In the genomic region with DNA sequence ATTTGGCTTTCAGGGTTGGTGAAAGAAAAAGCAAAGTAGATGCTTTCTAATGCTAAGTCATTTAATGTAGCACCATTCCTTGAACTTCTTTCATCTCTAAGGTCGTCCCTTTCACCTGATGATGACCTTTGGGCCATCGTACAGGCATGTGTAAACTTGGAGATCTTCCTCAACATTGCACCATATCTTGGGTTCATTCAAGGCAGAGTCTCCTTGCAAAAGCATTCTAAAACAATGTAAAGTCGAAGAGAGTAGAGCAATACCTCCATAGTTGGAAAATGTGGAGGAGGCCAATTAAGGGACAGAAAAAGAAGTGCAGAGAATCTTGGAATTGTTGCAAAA, we compare ENCODE assay signal across 8 cellular contexts. TPM values are rescaled to one million over a fixed set of nuclear protein-coding genes. Genes with fewer than 3 reads are reported as not detected.
DNase-seq lines count a peak whose midpoint lies in the region; ATAC-seq, FAIRE-seq and TF ChIP-seq lines count a peak whose summit lies in the region.

No MANE protein-coding gene starts in this region.

- H3K27me3 ChIP-seq in SK-N-SH (ENCODE audit: insufficient read depth) (no peaks in the 10 kb centered on the region), adipocyte (replicated peaks; ENCODE audit: control insufficient read depth, insufficient read depth, low read length) (no peaks in the 10 kb centered on the region)

- peak overlapping the region; percentile 91 for H3K4me2 ChIP-seq in SK-N-SH

- H3K4me3 ChIP-seq in SK-N-SH (ENCODE audit: low read depth in 2 of 2, low read length in 1 of 2) (peak overlapping the region; percentile 73 to 78), adipocyte (ENCODE audit: low read length) (peak overlapping the region; percentile 93), kidney (ENCODE audit: low read length in 2 of 2) (peak overlapping the region; percentile 97)

- 6% methylated on average over 3 of the region's 3 CpGs for WGBS in SK-N-SH (ENCODE audit: low lambda C conversion rate)

- no peak for FAIRE-seq in kidney (lab: Jason Lieb, UNC)

- TF ChIP-seq RAD21 in SK-N-SH (IDR thresholded peaks at IDR 0.05; ENCODE audit: low read length): no peak

- H3F3A ChIP-seq in SK-N-SH (replicated peaks; ENCODE audit: insufficient read depth): peaks cover 44% of the 10 kb centered on the region

- H3K79me2 ChIP-seq in SK-N-SH (ENCODE audit: insufficient read depth): peaks cover 21% of the 10 kb centered on the region

- in situ Hi-C loops in GM13977 (cut with MboI; ENCODE audit: low pct_unique_long_range_greater_than_20kb, low sequenced_read_pairs, unreplicated experiment): loop anchor here (10.0 kb wide), 2 partner anchors 100 to 250 kb away; partner anchors contain the start of gene ATP13A3

- no peaks in the 10 kb centered on the region for H4K20me1 ChIP-seq in SK-N-SH (ENCODE audit: insufficient read depth)

- no peak overlapping the region for H2AFZ ChIP-seq in SK-N-SH (ENCODE audit: low read depth)

- H3K36me3 ChIP-seq in SK-N-SH (replicated peaks in 1 of 2; ENCODE audit: control insufficient read depth in 1 of 2, insufficient read depth in 2 of 2, low read length in 1 of 2) (peaks cover 0 to 14% of the 10 kb centered on the region in 2 experiments), adipocyte (ENCODE audit: control insufficient read depth, insufficient read depth, low read length, severe bottlenecking) (peaks cover 3% of the 10 kb centered on the region), kidney (ENCODE audit: control insufficient read depth in 1 of 2, insufficient read depth in 2 of 2, low read length in 2 of 2) (no peaks in the 10 kb centered on the region)

- POLR2A ChIA-PET in SK-N-SH (lab: Yijun Ruan, JAX): interaction anchor here (0.8 to 1.3 kb wide), 2 partner anchors 10 to 14 kb away, joined by 3 to 4 read pairs; no protein-coding TSS in a partner anchor

- DNase-seq in SK-N-SH: no peak
- no peak for DNase-seq in adipocyte (ENCODE audit: low read depth)
- DNase-seq in kidney: no peak
- DNase-seq in substantia nigra (lab: John Stamatoyannopoulos, UW): no peak
- DNase-seq in GM13977 (ENCODE audit: low spot score): no peak
- DNase-seq in NCI-H2107 treated with DMSO at 0.1 percent for 48 hours (lab: John Stamatoyannopoulos, UW; ENCODE audit: unreplicated experiment): no peak

- H3K9ac ChIP-seq in SK-N-SH (peak overlapping the region; percentile 90), adipocyte (ENCODE audit: low read length) (peak overlapping the region; percentile 96), kidney (ENCODE audit: low read length in 2 of 2) (peak overlapping the region; percentile 91 to 96)

- CTCF ChIA-PET in SK-N-SH (lab: Yijun Ruan, JAX): interaction anchor here (0.6 to 1.1 kb wide), 2 partner anchors 10 to 938 kb away, joined by 4 read pairs; no protein-coding TSS in a partner anchor

- H3K9me3 ChIP-seq in SK-N-SH (no peaks in the 10 kb centered on the region), adipocyte (ENCODE audit: control insufficient read depth, low read length) (no peaks in the 10 kb centered on the region), kidney (ENCODE audit: control insufficient read depth in 1 of 2, low read length in 2 of 2) (no peaks in the 10 kb centered on the region)

- no peak for ATAC-seq in SK-N-SH treated with all-trans-retinoic acid at 6 μM for 48 hours
- ATAC-seq in GM21367 (IDR thresholded peaks at IDR 0.05; ENCODE audit: unreplicated experiment): no peak

- TF ChIP-seq CTCF in SK-N-SH (IDR thresholded peaks at IDR 0.05): no peak
- TF ChIP-seq CTCF in kidney (IDR thresholded peaks at IDR 0.05; ENCODE audit: borderline replicate concordance, extremely low read depth, insufficient read depth): no peak
- TF ChIP-seq CTCF in GM13977 (IDR thresholded peaks at IDR 0.05; ENCODE audit: extremely low read depth, insufficient read depth, missing control alignments): no peak

- H3K27ac ChIP-seq in SK-N-SH (ENCODE audit: low read depth in 2 of 2, low read length in 1 of 2) (peak overlapping the region; percentile 67 to 91; a peak in 3 of 4 replicates), kidney (ENCODE audit: low read depth in 2 of 2, low read length in 2 of 2) (peak overlapping the region; percentile 88 to 94), substantia nigra (ENCODE audit: low read depth, low read length, poor library complexity, severe bottlenecking) (peak overlapping the region; percentile 93)

- intact Hi-C loops in kidney (cut with DNase I): no loop called here

- peaks cover 6 to 10% of the 10 kb centered on the region in 2 experiments; a peak in 3 of 4 replicates for H3K4me1 ChIP-seq in SK-N-SH (ENCODE audit: control insufficient read depth in 1 of 2, insufficient read depth in 2 of 2, low read depth in 1 of 2, low read length in 1 of 2)
- peaks cover 24% of the 10 kb centered on the region for H3K4me1 ChIP-seq in adipocyte (ENCODE audit: control insufficient read depth, insufficient read depth, low read length)
- peaks cover 0 to 5% of the 10 kb centered on the region in 2 donors for H3K4me1 ChIP-seq in kidney (ENCODE audit: control insufficient read depth in 1 of 2, insufficient read depth in 1 of 2, low read depth in 1 of 2, low read length in 2 of 2)

- no peak for TF ChIP-seq EP300 in SK-N-SH (IDR thresholded peaks at IDR 0.05; ENCODE audit: borderline replicate concordance in 1 of 2, low read depth in 1 of 2, low read length in 1 of 2)

- no peaks in the 10 kb centered on the region for H3K9me2 ChIP-seq in SK-N-SH

TF ChIP-seq in SK-N-SH, 30 proteins besides CTCF, POLR2A, EP300 and RAD21 (continues in another document):
- TF ChIP-seq MAX (IDR thresholded peaks at IDR 0.05; ENCODE audit: low read depth) (no peak), SIN3A (IDR thresholded peaks at IDR 0.05; ENCODE audit: borderline replicate concordance, low read depth, low read length) (no peak), GABPA (IDR thresholded peaks at IDR 0.05; ENCODE audit: low read depth) (no peak), YY1 (IDR thresholded peaks at IDR 0.05; ENCODE audit: low read depth) (no peak), TAF1 (IDR thresholded peaks at IDR 0.05; ENCODE audit: borderline replicate concordance, low read depth, low read length) (no peak), MEF2A (IDR thresholded peaks at IDR 0.05; ENCODE audit: borderline replicate concordance, low read depth) (no peak), NFIC (IDR thresholded peaks at IDR 0.05; ENCODE audit: borderline replicate concordance) (no peak)
- TF ChIP-seq, protein P1, sequence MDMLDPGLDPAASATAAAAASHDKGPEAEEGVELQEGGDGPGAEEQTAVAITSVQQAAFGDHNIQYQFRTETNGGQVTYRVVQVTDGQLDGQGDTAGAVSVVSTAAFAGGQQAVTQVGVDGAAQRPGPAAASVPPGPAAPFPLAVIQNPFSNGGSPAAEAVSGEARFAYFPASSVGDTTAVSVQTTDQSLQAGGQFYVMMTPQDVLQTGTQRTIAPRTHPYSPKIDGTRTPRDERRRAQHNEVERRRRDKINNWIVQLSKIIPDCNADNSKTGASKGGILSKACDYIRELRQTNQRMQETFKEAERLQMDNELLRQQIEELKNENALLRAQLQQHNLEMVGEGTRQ (IDR thresholded peaks at IDR 0.05; ENCODE audit: borderline replicate concordance, low read depth, low read length): no peak

TF ChIP-seq in SK-N-SH treated with all-trans-retinoic acid at 6 μM for 48 hours, 23 proteins besides CTCF, POLR2A, EP300 and RAD21 (continues in another document):
- TF ChIP-seq ESRRG (CRISPR knock-in tag; IDR thresholded peaks at IDR 0.05): no peak
- TF ChIP-seq BACH2 (CRISPR knock-in tag; IDR thresholded peaks at IDR 0.05; ENCODE audit: borderline replicate concordance): no peak
- no peak for TF ChIP-seq ZFP30 (CRISPR knock-in tag; IDR thresholded peaks at IDR 0.05)
- TF ChIP-seq TSHZ2 (CRISPR knock-in tag; IDR thresholded peaks at IDR 0.05): no peak
- no peak for TF ChIP-seq ISL1 (CRISPR knock-in tag; IDR thresholded peaks at IDR 0.05)
- TF ChIP-seq PPARA (CRISPR knock-in tag; IDR thresholded peaks at IDR 0.05; ENCODE audit: borderline replicate concordance): no peak
- TF ChIP-seq ZFP3 (CRISPR knock-in tag; IDR thresholded peaks at IDR 0.05): no peak
- no peak for TF ChIP-seq CSRNP3 (CRISPR knock-in tag; IDR thresholded peaks at IDR 0.05)

RNA-seq across cellular contexts. Expression of gene TMEM44, which starts 48.8 kb away (rescaled TPM):
- polyA plus RNA-seq in SK-N-SH (2012; rRNA removed) (22.6 and 26.1 TPM in 2 replicates), kidney (ENCODE audit: insufficient read depth, low read depth, low replicate concordance) (7.0 TPM)
- polyA plus RNA-seq in SK-N-SH (2012; cell fraction: cytosol; rRNA removed): 10.9 and 14.7 TPM in 2 replicates
- polyA plus RNA-seq in SK-N-SH (2012; cell fraction: nucleus; rRNA removed): 98.9 and 101 TPM in 2 replicates
- 15.7 TPM for total RNA-seq in kidney
